ENCODE assay signal across 1 cellular context in genomic region chr13:34412295-34412694, GRCh38.
A peak's percentile ranks its signal among the peaks of the same experiment; 100 is the strongest.
TF ChIP-seq lines count a peak whose summit lies in the region.

No MANE protein-coding gene starts in this region.

TF ChIP-seq in SK-N-SH, 30 proteins besides CTCF, POLR2A, EP300 and RAD21 (continued from another document):
- TF ChIP-seq PBX3 (IDR thresholded peaks at IDR 0.05): peak; percentile 16; the same call in 1 of the 2 replicates
- TF ChIP-seq NFIC (IDR thresholded peaks at IDR 0.05; ENCODE audit: borderline replicate concordance): no peak
- TF ChIP-seq NRF1 (IDR thresholded peaks at IDR 0.05; ENCODE audit: low read depth, low read length): no peak
TF ChIP-seq in SK-N-SH: peak in this region for 4.
